ENCODE assay signal across 29 cellular contexts in genomic region chr6:161837854-161838253, GRCh38.
"Had no signal": no experiment of that assay in that cellular context is flagged by ENCODE, and none has a peak within 500 bp of the region (broad histone marks: within the 10 kb centered on the region; RNA-seq: fewer than 3 reads in every experiment).

No MANE protein-coding gene starts in this region.

- H3K9me3 Mint-ChIP-seq: activated naive CD4-positive, alpha-beta T cell treated with anti-CD3 and anti-CD28 coated beads, Interleukin-2, amount 10 ng/mL, durations not matched to agents 7 days and 5 days; activated naive CD8-positive, alpha-beta T cell treated with anti-CD3 and anti-CD28 coated beads, Interleukin-2, amount 10 ng/mL, durations not matched to agents 7 days and 5 days; activated T-helper 1 cell treated with anti-CD3 and anti-CD28 coated beads, Interleukin-12 subunit alpha, Interleukin-12 subunit beta, Interleukin-2, Interleukin-4 antibody, amounts not matched to agents 30 ng/mL and 10 ng/mL and 1 ng/mL, durations not matched to agents 14 hours and 24 hours and 36 hours; nephron; stimulated activated memory B cell treated with anti-CD40 and anti-IgM and Interleukin-4, amounts not matched to agents 10 μg/mL and 1 μg/mL and 100 μg/mL, for 72 hours; stimulated activated naive CD8-positive, alpha-beta T cell treated with anti-CD3 and anti-CD28 coated beads, Interleukin-15, amount 100 ng/mL, for 72 hours; T-helper 1 cell treated with Interleukin-12 subunit alpha and Interleukin-12 subunit beta and Interleukin-4 antibody, amounts not matched to agents 30 μg/mL and 1 μg/mL, for 36 hours had no signal

- FAIRE-seq: endothelial cell of umbilical vein, frontal cortex had no signal

- H3K27me3 Mint-ChIP-seq: activated naive CD4-positive, alpha-beta T cell treated with anti-CD3 and anti-CD28 coated beads, Interleukin-2, amount 10 ng/mL, durations not matched to agents 7 days and 5 days; activated naive CD8-positive, alpha-beta T cell treated with anti-CD3 and anti-CD28 coated beads, Interleukin-2, amount 10 ng/mL, durations not matched to agents 7 days and 5 days; stimulated activated memory B cell treated with anti-CD40 and anti-IgM and Interleukin-4, amounts not matched to agents 10 μg/mL and 1 μg/mL and 100 μg/mL, for 72 hours; stimulated activated naive CD8-positive, alpha-beta T cell treated with anti-CD3 and anti-CD28 coated beads, Interleukin-15, amount 100 ng/mL, for 72 hours had no signal

- H3K27me3 ChIP-seq: cardiac muscle cell, left lung, neutrophil, upper lobe of left lung, vagina had no signal

- H3K27ac Mint-ChIP-seq: activated naive CD8-positive, alpha-beta T cell treated with anti-CD3 and anti-CD28 coated beads, Interleukin-2, amount 10 ng/mL, durations not matched to agents 7 days and 5 days; activated T-helper 1 cell treated with anti-CD3 and anti-CD28 coated beads, Interleukin-12 subunit alpha, Interleukin-12 subunit beta, Interleukin-2, Interleukin-4 antibody, amounts not matched to agents 30 ng/mL and 10 ng/mL and 1 ng/mL, durations not matched to agents 14 hours and 24 hours and 36 hours; progenitor cell of endocrine pancreas; stimulated activated memory B cell treated with anti-CD40 and anti-IgM and Interleukin-4, amounts not matched to agents 10 μg/mL and 1 μg/mL and 100 μg/mL, for 72 hours; stimulated activated naive CD8-positive, alpha-beta T cell treated with anti-CD3 and anti-CD28 coated beads, Interleukin-15, amount 100 ng/mL, for 72 hours; T-helper 1 cell treated with Interleukin-12 subunit alpha and Interleukin-12 subunit beta and Interleukin-4 antibody, amounts not matched to agents 30 μg/mL and 1 μg/mL, for 36 hours had no signal

- H3K4me3 Mint-ChIP-seq: activated naive CD4-positive, alpha-beta T cell treated with anti-CD3 and anti-CD28 coated beads, Interleukin-2, amount 10 ng/mL, durations not matched to agents 7 days and 5 days; activated naive CD8-positive, alpha-beta T cell treated with anti-CD3 and anti-CD28 coated beads, Interleukin-2, amount 10 ng/mL, durations not matched to agents 7 days and 5 days; activated T-helper 1 cell treated with anti-CD3 and anti-CD28 coated beads, Interleukin-12 subunit alpha, Interleukin-12 subunit beta, Interleukin-2, Interleukin-4 antibody, amounts not matched to agents 30 ng/mL and 10 ng/mL and 1 ng/mL, durations not matched to agents 14 hours and 24 hours and 36 hours; stimulated activated memory B cell treated with anti-CD40 and anti-IgM and Interleukin-4, amounts not matched to agents 10 μg/mL and 1 μg/mL and 100 μg/mL, for 72 hours; stimulated activated naive CD8-positive, alpha-beta T cell treated with anti-CD3 and anti-CD28 coated beads, Interleukin-15, amount 100 ng/mL, for 72 hours; T-helper 1 cell treated with Interleukin-12 subunit alpha and Interleukin-12 subunit beta and Interleukin-4 antibody, amounts not matched to agents 30 μg/mL and 1 μg/mL, for 36 hours had no signal

- H3K4me1 ChIP-seq: left lung, upper lobe of left lung, vagina had no signal

- ATAC-seq: left lung; stimulated activated memory B cell treated with anti-CD40 and anti-IgM and Interleukin-4, amounts not matched to agents 10 μg/mL and 1 μg/mL and 100 μg/mL, for 72 hours; stimulated activated naive CD8-positive, alpha-beta T cell treated with anti-CD3 and anti-CD28 coated beads, Interleukin-15, amount 100 ng/mL, for 72 hours had no signal

- H3K4me3 ChIP-seq: cardiac muscle cell, left lung, lung, smooth muscle cell, upper lobe of left lung, vagina had no signal

- H3K36me3 ChIP-seq: cardiac muscle cell, left lung, neutrophil, upper lobe of left lung, vagina had no signal

- H3K36me3 Mint-ChIP-seq: activated naive CD4-positive, alpha-beta T cell treated with anti-CD3 and anti-CD28 coated beads, Interleukin-2, amount 10 ng/mL, durations not matched to agents 7 days and 5 days; activated naive CD8-positive, alpha-beta T cell treated with anti-CD3 and anti-CD28 coated beads, Interleukin-2, amount 10 ng/mL, durations not matched to agents 7 days and 5 days; stimulated activated memory B cell treated with anti-CD40 and anti-IgM and Interleukin-4, amounts not matched to agents 10 μg/mL and 1 μg/mL and 100 μg/mL, for 72 hours had no signal

- H3K9me3 ChIP-seq: left lung, neutrophil, upper lobe of left lung, vagina had no signal

- DNase-seq: activated CD4-positive, alpha-beta T cell treated with anti-CD3 and anti-CD28 coated beads for 4 hours; activated CD4-positive, alpha-beta T cell treated with anti-CD3 and anti-CD28 coated beads, Interleukin-2, amount 50 U/mL, for 4 hours; activated gamma-delta T cell; activated naive CD4-positive, alpha-beta T cell treated with anti-CD3 and anti-CD28 coated beads, Interleukin-2, amount 10 ng/mL, durations not matched to agents 7 days and 5 days; activated naive CD8-positive, alpha-beta T cell treated with anti-CD3 and anti-CD28 coated beads, Interleukin-2, amount 10 ng/mL, durations not matched to agents 7 days and 5 days; cerebellar nuclear complex; cortex of kidney; retina; stimulated activated CD4-positive, alpha-beta T cell treated with anti-CD3 and anti-CD28 coated beads, Interleukin-1b, Interleukin-23, amount 100 ng/mL, for 48 hours; stimulated activated CD4-positive, alpha-beta T cell treated with anti-CD3 and anti-CD28 coated beads, Interleukin-4, amount 100 ng/mL, for 4 hours; stimulated activated CD8-positive, alpha-beta memory T cell treated with anti-CD3 and anti-CD28 coated beads, Interleukin-4, amount 100 ng/mL, for 48 hours; stimulated activated naive CD8-positive, alpha-beta T cell treated with anti-CD3 and anti-CD28 coated beads, Interleukin-15, amount 100 ng/mL, for 72 hours; substantia nigra; T-helper 9 cell had no signal

- H3K4me2 ChIP-seq: smooth muscle cell had no signal

- H3K27ac ChIP-seq: cardiac muscle cell, left lung, neutrophil, upper lobe of left lung, vagina, VCaP had no signal

- H3K4me1 Mint-ChIP-seq: activated naive CD4-positive, alpha-beta T cell treated with anti-CD3 and anti-CD28 coated beads, Interleukin-2, amount 10 ng/mL, durations not matched to agents 7 days and 5 days; activated naive CD8-positive, alpha-beta T cell treated with anti-CD3 and anti-CD28 coated beads, Interleukin-2, amount 10 ng/mL, durations not matched to agents 7 days and 5 days; stimulated activated memory B cell treated with anti-CD40 and anti-IgM and Interleukin-4, amounts not matched to agents 10 μg/mL and 1 μg/mL and 100 μg/mL, for 72 hours; stimulated activated naive CD8-positive, alpha-beta T cell treated with anti-CD3 and anti-CD28 coated beads, Interleukin-15, amount 100 ng/mL, for 72 hours had no signal
